34 cellular contexts compared by ENCODE assay signal in genomic region chr6:162046324-162046723, GRCh38.
"Had no signal": no experiment of that assay in that cellular context is flagged by ENCODE, and none has a peak within 500 bp of the region (broad histone marks: within the 10 kb centered on the region; RNA-seq: fewer than 3 reads in every experiment).

No MANE protein-coding gene starts in this region.

- DNase-seq: Karpas-422, Kasumi-1, KG1, MG63, MM.1S, MV-4-11, NCI-H1048, NCI-H1092, NCI-H1092 treated with DMSO at 0.1 percent for 48 hours, NCI-H1105, NCI-H1105 treated with DMSO at 0.1 percent for 48 hours, NCI-H1417, NCI-H1417 treated with DMSO at 0.1 percent for 48 hours, NCI-H1436, NCI-H1436 treated with DMSO at 0.1 percent for 48 hours, NCI-H146, NCI-H1694, NCI-H1694 treated with DMSO at 0.1 percent for 48 hours, NCI-H187, NCI-H187 treated with DMSO at 0.1 percent for 48 hours, NCI-H1930, NCI-H2029, NCI-H2029 treated with DMSO at 0.1 percent for 48 hours, NCI-H2081, NCI-H2081 treated with DMSO at 0.1 percent for 48 hours, NCI-H2107, NCI-H2171, NCI-H2171 treated with DMSO at 0.1 percent for 48 hours, NCI-H2227 treated with DMSO at 0.1 percent for 48 hours, NCI-H226, NCI-H345, NCI-H446, NCI-H446 treated with DMSO at 0.1 percent for 48 hours had no signal

- H3K9me3 ChIP-seq: MG63 had no signal

- H3K4me3 ChIP-seq: MG63 had no signal

- H3K27me3 ChIP-seq: MG63 had no signal

- H3K36me3 ChIP-seq: MG63 had no signal

- H3K27ac ChIP-seq: KMS-11 had no signal
